ENCODE assay signal across 19 cellular contexts in the genomic region with DNA sequence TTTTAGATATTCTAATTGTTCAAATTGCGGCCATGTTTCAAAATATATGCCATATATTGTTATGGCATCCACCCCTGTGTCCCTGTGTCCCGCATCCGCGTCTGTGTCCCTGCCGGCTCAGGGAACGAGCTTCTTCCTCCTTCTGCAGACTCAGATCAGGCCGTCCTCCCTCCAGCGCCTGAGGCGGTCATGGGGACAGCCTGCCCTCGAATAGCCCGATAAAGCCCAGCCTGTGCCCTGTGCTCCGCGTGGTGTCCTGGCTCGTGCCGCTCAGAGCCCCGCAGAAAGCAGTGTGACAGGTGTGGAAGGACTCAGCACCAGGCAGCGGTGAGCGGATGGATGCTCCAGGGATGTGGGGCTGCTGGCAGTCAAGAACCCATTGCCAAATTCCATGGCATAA.
"Had no signal": no experiment of that assay in that cellular context is flagged by ENCODE, and none has a peak within 500 bp of the region (broad histone marks: within the 10 kb centered on the region; RNA-seq: fewer than 3 reads in every experiment).

No MANE protein-coding gene starts in this region.

- ATAC-seq: effector memory CD8-positive, alpha-beta T cell; gastroesophageal sphincter; left lobe of liver; natural killer cell; right cardiac atrium had no signal

- H3K27ac ChIP-seq: epithelial cell of prostate, esophagus squamous epithelium, gastroesophageal sphincter, ovary, stomach, thoracic aorta, transverse colon had no signal

- H3K4me1 ChIP-seq: esophagus squamous epithelium, gastroesophageal sphincter, stomach, transverse colon had no signal

- H3K27me3 ChIP-seq: ovary, stomach, transverse colon had no signal

- H3K4me3 ChIP-seq: esophagus squamous epithelium, gastroesophageal sphincter, ovary, stomach, thoracic aorta, transverse colon had no signal

- H3K9me3 ChIP-seq: esophagus squamous epithelium, gastroesophageal sphincter, ovary, thoracic aorta, transverse colon had no signal

- H3K36me3 ChIP-seq: esophagus squamous epithelium, gastroesophageal sphincter, ovary, stomach, thoracic aorta, transverse colon had no signal

- DNase-seq: effector memory CD8-positive, alpha-beta T cell; esophagus squamous epithelium; foreskin fibroblast; glutamatergic neuron; islet precursor cell; natural killer cell; nucleus accumbens; ovary; right cardiac atrium; small intestine; stimulated activated CD4-positive, alpha-beta T cell treated with anti-CD3 and anti-CD28 coated beads, Interleukin-12 subunit alpha, Interleukin-12 subunit beta, amount 100 ng/mL, for 4 hours; stimulated activated naive CD4-positive, alpha-beta T cell; stomach; substantia nigra; transverse colon had no signal
